In the genomic region with DNA sequence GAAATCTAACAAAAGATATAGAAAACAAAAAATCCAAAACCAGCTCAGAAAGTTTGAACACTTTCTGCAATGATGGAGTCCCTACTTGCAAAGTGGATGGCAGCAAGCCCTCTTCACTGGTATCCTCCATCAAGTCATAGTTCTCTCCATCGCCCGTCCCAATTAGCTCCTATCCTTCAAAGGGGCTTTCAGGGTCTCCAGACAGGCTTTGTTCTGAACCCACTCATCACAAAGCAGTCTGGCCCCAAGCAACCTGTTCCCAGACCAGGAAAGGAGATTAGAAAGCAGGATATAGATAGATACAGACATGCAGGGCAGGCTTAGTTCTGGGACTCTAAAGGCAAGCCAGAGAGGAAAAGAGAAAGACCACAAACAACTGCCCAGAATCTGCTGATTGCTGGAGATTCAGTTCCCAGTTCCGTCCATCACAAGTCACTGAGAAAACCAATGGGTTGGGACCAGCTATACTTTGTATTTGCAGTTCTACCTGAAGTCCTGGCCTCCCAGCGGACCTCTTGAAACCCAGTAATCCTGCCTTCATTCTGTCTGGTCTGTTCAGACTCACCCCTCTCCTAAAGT, we compare ENCODE assay signal across 9 cellular contexts. TPM values are rescaled to one million over a fixed set of nuclear protein-coding genes. Genes with fewer than 3 reads are reported as not detected.
DNase-seq lines count a peak whose midpoint lies in the region; ATAC-seq and TF ChIP-seq lines count a peak whose summit lies in the region.
"Had no signal": no experiment of that assay in that cellular context is flagged by ENCODE, and none has a peak within 500 bp of the region (broad histone marks: within the 10 kb centered on the region; RNA-seq: fewer than 3 reads in every experiment).

No MANE protein-coding gene starts in this region.

- ATAC-seq in GM21360 (IDR thresholded peaks at IDR 0.05; ENCODE audit: unreplicated experiment): no peak

- H3K27me3 ChIP-seq in CD8-positive, alpha-beta memory T cell (ENCODE audit: insufficient read depth, low read length, poor library complexity, severe bottlenecking): no peaks in the 10 kb centered on the region
- H3K27me3 ChIP-seq in Peyer's patch: no peaks in the 10 kb centered on the region
- H3K27me3 ChIP-seq in effector memory CD4-positive, alpha-beta T cell (replicated peaks; ENCODE audit: control insufficient read depth, insufficient read depth, low read length, poor library complexity, severe bottlenecking): no peaks in the 10 kb centered on the region
- no peaks in the 10 kb centered on the region for H3K27me3 ChIP-seq in sigmoid colon
- no peaks in the 10 kb centered on the region for H3K27me3 ChIP-seq in prostate gland (replicated peaks; ENCODE audit: insufficient read depth)

- WGBS in sigmoid colon, 2 donors: 86 to 94% methylated on average over 4 of the region's 4 CpGs
- 80% methylated on average over 4 of the region's 4 CpGs for WGBS in prostate gland

- no peak overlapping the region for H3K4me3 ChIP-seq in CD8-positive, alpha-beta memory T cell (ENCODE audit: low read length)
- H3K4me3 ChIP-seq in Peyer's patch (no peak overlapping the region), sigmoid colon (no peak overlapping the region), prostate gland (no peak overlapping the region)
- H3K4me3 ChIP-seq in effector memory CD4-positive, alpha-beta T cell (ENCODE audit: insufficient read depth, low read depth, low read length, poor library complexity, severe bottlenecking): no peak overlapping the region

- POLR2A ChIA-PET in CD8-positive, alpha-beta memory T cell (lab: Charles Lee): no interaction called here

- TF ChIP-seq EP300 in sigmoid colon (IDR thresholded peaks at IDR 0.05): no peak

- H3K4me1 ChIP-seq in CD8-positive, alpha-beta memory T cell (ENCODE audit: insufficient read depth, low read length): peaks cover 81% of the 10 kb centered on the region
- H3K4me1 ChIP-seq in Peyer's patch (peaks cover 5 to 87% (median 31%) of the 10 kb centered on the region in 4 donors), sigmoid colon (peaks cover 0 to 100% (median 99%) of the 10 kb centered on the region in 4 donors), prostate gland (replicated peaks) (peaks cover 43% of the 10 kb centered on the region)
- peaks cover 38% of the 10 kb centered on the region for H3K4me1 ChIP-seq in effector memory CD4-positive, alpha-beta T cell (ENCODE audit: control insufficient read depth, insufficient read depth, low read length, poor library complexity, severe bottlenecking)

- no peak for DNase-seq in CD8-positive, alpha-beta memory T cell
- DNase-seq in Peyer's patch (no peak), sigmoid colon (no peak), NCI-H526 (lab: John Stamatoyannopoulos, UW) (no peak), AML-193 (lab: John Stamatoyannopoulos, UW) (no peak), prostate gland (ENCODE audit: low spot score) (no peak)
- no peak for DNase-seq in effector memory CD4-positive, alpha-beta T cell
- DNase-seq: mesendoderm had no signal

- peak overlapping the region in 6 of 8 donors; percentile 19 to 95 (median 78) for H3K27ac Mint-ChIP-seq in CD8-positive, alpha-beta memory T cell

- CTCF ChIA-PET in CD8-positive, alpha-beta memory T cell (lab: Charles Lee): interaction anchor here (0.7 kb wide), 1 partner anchor 10 kb away, joined by 3 read pairs; no protein-coding TSS in a partner anchor

- no peaks in the 10 kb centered on the region for H3K9me3 Mint-ChIP-seq in CD8-positive, alpha-beta memory T cell

- no peak overlapping the region for H3K27ac ChIP-seq in CD8-positive, alpha-beta memory T cell (ENCODE audit: low read depth, low read length)
- H3K27ac ChIP-seq in Peyer's patch (peak overlapping the region in 3 of 4 donors; percentile 3 to 34 (median 12)), sigmoid colon (peak overlapping the region; percentile 47 to 78 (median 76)), prostate gland (no peak overlapping the region)
- H3K27ac ChIP-seq in effector memory CD4-positive, alpha-beta T cell (ENCODE audit: insufficient read depth, low read length, poor library complexity, severe bottlenecking): peak overlapping the region; percentile 23

- H3K4me3 Mint-ChIP-seq in CD8-positive, alpha-beta memory T cell: peak overlapping the region in 4 of 7 donors; percentile 45 to 78 (median 60)

- H3K27me3 Mint-ChIP-seq in CD8-positive, alpha-beta memory T cell: no peaks in the 10 kb centered on the region

- TF ChIP-seq POLR2A in Peyer's patch (IDR thresholded peaks at IDR 0.05) (no peak), sigmoid colon (IDR thresholded peaks at IDR 0.05) (no peak), prostate gland (IDR thresholded peaks at IDR 0.05) (no peak)

- peaks cover 82 to 98% (median 94%) of the 10 kb centered on the region in 3 donors for H3K4me1 Mint-ChIP-seq in CD8-positive, alpha-beta memory T cell

- no peaks in the 10 kb centered on the region for H3K36me3 ChIP-seq in CD8-positive, alpha-beta memory T cell (ENCODE audit: insufficient read depth, low read length)
- H3K36me3 ChIP-seq in Peyer's patch: no peaks in the 10 kb centered on the region
- no peaks in the 10 kb centered on the region for H3K36me3 ChIP-seq in effector memory CD4-positive, alpha-beta T cell (ENCODE audit: control insufficient read depth, insufficient read depth, low read length)
- H3K36me3 ChIP-seq in sigmoid colon: no peaks in the 10 kb centered on the region
- no peaks in the 10 kb centered on the region for H3K36me3 ChIP-seq in prostate gland

- H3K9me3 ChIP-seq in CD8-positive, alpha-beta memory T cell (ENCODE audit: low read length): no peaks in the 10 kb centered on the region
- no peaks in the 10 kb centered on the region for H3K9me3 ChIP-seq in Peyer's patch
- no peaks in the 10 kb centered on the region for H3K9me3 ChIP-seq in effector memory CD4-positive, alpha-beta T cell (ENCODE audit: control insufficient read depth, low read length)
- H3K9me3 ChIP-seq in sigmoid colon: no peaks in the 10 kb centered on the region
- no peaks in the 10 kb centered on the region for H3K9me3 ChIP-seq in prostate gland

- no peak for TF ChIP-seq CTCF in Peyer's patch (IDR thresholded peaks at IDR 0.05)
- no peak for TF ChIP-seq CTCF in sigmoid colon (IDR thresholded peaks at IDR 0.05)
- no peak for TF ChIP-seq CTCF in prostate gland (IDR thresholded peaks at IDR 0.05)

- H3K36me3 Mint-ChIP-seq in CD8-positive, alpha-beta memory T cell: peaks cover 0 to 7% (median 0%) of the 10 kb centered on the region in 3 donors

- intact Hi-C loops in sigmoid colon (cut with DNase I) (no loop called here), prostate gland (cut with DNase I) (no loop called here)

RNA-seq across cellular contexts. Expression of a gene that starts 47.2 kb away (rescaled TPM):
- not detected for total RNA-seq in CD8-positive, alpha-beta memory T cell
- polyA plus RNA-seq in CD8-positive, alpha-beta memory T cell: not detected
- not detected for total RNA-seq in Peyer's patch
- total RNA-seq in sigmoid colon: not detected
- polyA plus RNA-seq in sigmoid colon: under 1 TPM in 2 of 3 donors, not detected in 1; 0.46 to 0.73 TPM
- total RNA-seq in prostate gland: 1 to 10 TPM; 1.4 to 1.6 TPM

RNA-seq across cellular contexts. Expression of a gene that starts 52.9 kb away (rescaled TPM):
- total RNA-seq in CD8-positive, alpha-beta memory T cell: 100 to 1,000 TPM; 101 to 109 TPM
- polyA plus RNA-seq in CD8-positive, alpha-beta memory T cell: 35.3 TPM
- total RNA-seq in Peyer's patch (100 to 1,000 TPM in 1 of 4 donors, 10 to 100 TPM in 3; 51.0 to 148 (median 77.5) TPM), sigmoid colon (10 to 100 TPM; 15.0 to 43.8 (median 21.4) TPM), prostate gland (10 to 100 TPM; 45.6 to 76.0 TPM)
- polyA plus RNA-seq in sigmoid colon: 10 to 100 TPM in 2 of 3 donors, 1 to 10 TPM in 1; 9.0 to 42.1 (median 13.6) TPM

Comparison
In these comparisons a context has a peak if more than half of its experiments do, and no peak if none do; other contexts are left out.
1. H3K27ac ChIP-seq: peak in Peyer's patch (3 of 4), effector memory CD4-positive, alpha-beta T cell (single experiment) and sigmoid colon (4 of 4); none in CD8-positive, alpha-beta memory T cell (single experiment) and prostate gland (0 of 2).